In genomic region chr1:156500847-156501686, GRCh38 we compare ENCODE assay signal across 8 cellular contexts. TPM values are rescaled to one million over a fixed set of nuclear protein-coding genes. Genes with fewer than 3 reads are reported as not detected.
DNase-seq lines count a peak whose midpoint lies in the region; ATAC-seq and TF ChIP-seq lines count a peak whose summit lies in the region.

No MANE protein-coding gene starts in this region.

- DNase-seq in EH (ENCODE audit: low read depth) (peak; percentile 96), GOT3 (lab: John Stamatoyannopoulos, UW) (peak; percentile 90), RPMI7951 (ENCODE audit: low read depth) (peak; percentile 96), fibroblast of mammary gland (ENCODE audit: low read depth) (peak; percentile 94)
- DNase-seq in natural killer cell treated with Interleukin-12 subunit alpha and Interleukin-12 subunit beta and Interleukin-15 and Interleukin-18, amount 100 ng/mL, for 72 hours (ENCODE audit: low spot score), result peak; percentile 92
- peak; percentile 89 for DNase-seq in stimulated activated naive CD4-positive, alpha-beta T cell treated with Interleukin-2 at 50 U/mL for 16 hours (lab: John Stamatoyannopoulos, UW)

- H3K4me1 Mint-ChIP-seq in activated T-helper 17 cell treated with anti-CD3 and anti-CD28 coated beads, Interleukin-2, amount 50 U/mL, for 72 hours, result peaks cover 52% of the 10 kb centered on the region
- peaks cover 66 to 69% of the 10 kb centered on the region in 2 donors for H3K4me1 Mint-ChIP-seq in natural killer cell treated with Interleukin-12 subunit alpha and Interleukin-12 subunit beta and Interleukin-15 and Interleukin-18, amount 100 ng/mL, for 72 hours (ENCODE audit: low read depth in 2 of 2)

- peak overlapping the region; percentile 90 for H3K4me3 Mint-ChIP-seq in activated T-helper 17 cell treated with anti-CD3 and anti-CD28 coated beads, Interleukin-2, amount 50 U/mL, for 72 hours
- H3K4me3 Mint-ChIP-seq in natural killer cell treated with Interleukin-12 subunit alpha and Interleukin-12 subunit beta and Interleukin-15 and Interleukin-18, amount 100 ng/mL, for 72 hours, result peak overlapping the region; percentile 86

- H3K27ac Mint-ChIP-seq in activated T-helper 17 cell treated with anti-CD3 and anti-CD28 coated beads, Interleukin-2, amount 50 U/mL, for 72 hours, result peak overlapping the region; percentile 99
- peak overlapping the region; percentile 97 for H3K27ac Mint-ChIP-seq in natural killer cell treated with Interleukin-12 subunit alpha and Interleukin-12 subunit beta and Interleukin-15 and Interleukin-18, amount 100 ng/mL, for 72 hours

- ATAC-seq in activated T-helper 17 cell treated with anti-CD3 and anti-CD28 coated beads, Interleukin-2, amount 50 U/mL, for 72 hours (replicated peaks), result peak; percentile 77
- peak; percentile 86 to 90 for ATAC-seq in natural killer cell treated with Interleukin-12 subunit alpha and Interleukin-12 subunit beta and Interleukin-15 and Interleukin-18, amount 100 ng/mL, for 72 hours

- peak overlapping the region; percentile 95 for H3K4me3 ChIP-seq in fibroblast of mammary gland (ENCODE audit: control insufficient read depth, low read depth, low read length)

- peaks cover 35% of the 10 kb centered on the region for H3K36me3 Mint-ChIP-seq in activated T-helper 17 cell treated with anti-CD3 and anti-CD28 coated beads, Interleukin-2, amount 50 U/mL, for 72 hours (ENCODE audit: low read depth)
- no peaks in the 10 kb centered on the region for H3K36me3 Mint-ChIP-seq in natural killer cell treated with Interleukin-12 subunit alpha and Interleukin-12 subunit beta and Interleukin-15 and Interleukin-18, amount 100 ng/mL, for 72 hours

- no peaks in the 10 kb centered on the region for H3K27me3 Mint-ChIP-seq in activated T-helper 17 cell treated with anti-CD3 and anti-CD28 coated beads, Interleukin-2, amount 50 U/mL, for 72 hours
- no peaks in the 10 kb centered on the region for H3K27me3 Mint-ChIP-seq in natural killer cell treated with Interleukin-12 subunit alpha and Interleukin-12 subunit beta and Interleukin-15 and Interleukin-18, amount 100 ng/mL, for 72 hours

- no peaks in the 10 kb centered on the region for H3K9me3 Mint-ChIP-seq in activated T-helper 17 cell treated with anti-CD3 and anti-CD28 coated beads, Interleukin-2, amount 50 U/mL, for 72 hours
- H3K9me3 Mint-ChIP-seq in natural killer cell treated with Interleukin-12 subunit alpha and Interleukin-12 subunit beta and Interleukin-15 and Interleukin-18, amount 100 ng/mL, for 72 hours, result no peaks in the 10 kb centered on the region

- TF ChIP-seq CTCF in LNCAP (IDR thresholded peaks at IDR 0.05), result peak; percentile 74
- peak; percentile 33 for TF ChIP-seq CTCF in fibroblast of mammary gland (conservative IDR thresholded peaks at IDR 0.05; ENCODE audit: control insufficient read depth, insufficient read depth, low read depth, low read length)

RNA-seq across cellular contexts. Expression of gene MEF2D, which starts 0.5 kb away (rescaled TPM):
- total RNA-seq in RPMI7951 (2014; rRNA removed; shearing (Covaris generic)), result 9.9 and 11.4 TPM in 2 replicates
- 10 to 100 TPM; 34.4 to 68.5 TPM for total RNA-seq in activated T-helper 17 cell treated with anti-CD3 and anti-CD28 coated beads, Interleukin-2, amount 50 U/mL, for 72 hours
- 10 to 100 TPM; 48.1 to 62.2 TPM for total RNA-seq in natural killer cell treated with Interleukin-12 subunit alpha and Interleukin-12 subunit beta and Interleukin-15 and Interleukin-18, amount 100 ng/mL, for 72 hours

Comparison
In these comparisons a context has a peak if more than half of its experiments do, and no peak if none do; other contexts are left out.
1. Peak in every context shown above with its lines: DNase-seq, ATAC-seq and H3K4me3 ChIP-seq.